In genomic region chr16:89374393-89374948, GRCh38 we compare ENCODE assay signal across 9 cellular contexts.
DNase-seq lines count a peak whose midpoint lies in the region; ATAC-seq and TF ChIP-seq lines count a peak whose summit lies in the region.
"Had no signal": no experiment of that assay in that cellular context is flagged by ENCODE, and none has a peak within 500 bp of the region (broad histone marks: within the 10 kb centered on the region; RNA-seq: fewer than 3 reads in every experiment).

No MANE protein-coding gene starts in this region.

- peak overlapping the region; percentile 64 for H3K27ac ChIP-seq in fibroblast of lung (ENCODE audit: insufficient read depth, low read length)
- peak overlapping the region; percentile 64 for H3K27ac ChIP-seq in psoas muscle
- no peak overlapping the region for H3K27ac ChIP-seq in naive thymus-derived CD4-positive, alpha-beta T cell (ENCODE audit: low read depth, low read length)

- H3K4me1 ChIP-seq in fibroblast of lung (ENCODE audit: control insufficient read depth, extremely low read depth, insufficient read depth, low read length) (peaks cover 17% of the 10 kb centered on the region), psoas muscle (peaks cover 83% of the 10 kb centered on the region)
- peaks cover 28 to 29% of the 10 kb centered on the region in 2 donors for H3K4me1 ChIP-seq in naive thymus-derived CD4-positive, alpha-beta T cell (ENCODE audit: control insufficient read depth in 2 of 2, insufficient read depth in 2 of 2, low read length in 2 of 2)

- 32 to 49% (median 36%) methylated on average over 18 of the region's 18 CpGs for WGBS in psoas muscle, 3 donors

- no peaks in the 10 kb centered on the region for H3K27me3 Mint-ChIP-seq in natural killer cell treated with Interleukin-12 subunit alpha and Interleukin-12 subunit beta and Interleukin-15 and Interleukin-18, amount 100 ng/mL, for 72 hours
- no peaks in the 10 kb centered on the region for H3K27me3 Mint-ChIP-seq in naive thymus-derived CD4-positive, alpha-beta T cell

- H3K4me3 Mint-ChIP-seq in natural killer cell treated with Interleukin-12 subunit alpha and Interleukin-12 subunit beta and Interleukin-15 and Interleukin-18, amount 100 ng/mL, for 72 hours = no peak overlapping the region
- H3K4me3 Mint-ChIP-seq in naive thymus-derived CD4-positive, alpha-beta T cell = peak overlapping the region in 4 of 10 donors; percentile 27 to 42 (median 34)

- H3K27me3 ChIP-seq in fibroblast of lung (ENCODE audit: control insufficient read depth, insufficient read depth, low read length) (no peaks in the 10 kb centered on the region), psoas muscle (ENCODE audit: insufficient read depth in 3 of 3, low read length in 2 of 3) (no peaks in the 10 kb centered on the region)
- no peaks in the 10 kb centered on the region for H3K27me3 ChIP-seq in naive thymus-derived CD4-positive, alpha-beta T cell (ENCODE audit: control insufficient read depth in 2 of 2, insufficient read depth in 2 of 2, low read length in 2 of 2)

- peaks cover 9% of the 10 kb centered on the region for H4K20me1 ChIP-seq in fibroblast of lung (ENCODE audit: control insufficient read depth, extremely low read depth, insufficient read depth, low read length)

- H3K9me3 ChIP-seq in fibroblast of lung (ENCODE audit: control insufficient read depth, insufficient read depth, low read depth, low read length) = no peaks in the 10 kb centered on the region
- H3K9me3 ChIP-seq in psoas muscle = no peaks in the 10 kb centered on the region
- H3K9me3 ChIP-seq in naive thymus-derived CD4-positive, alpha-beta T cell (ENCODE audit: control insufficient read depth in 2 of 3, low read length in 3 of 3) = no peaks in the 10 kb centered on the region

- intact Hi-C loops in psoas muscle (cut with DNase I) = no loop called here
- intact Hi-C loops in naive thymus-derived CD4-positive, alpha-beta T cell (cut with micrococcal nuclease) = no loop called here

- POLR2A ChIA-PET in naive thymus-derived CD4-positive, alpha-beta T cell (lab: Charles Lee) = interaction anchor here (0.9 to 1.9 kb wide), 3 partner anchors 11 to 14 kb away, joined by 3 to 6 read pairs (median 3); no protein-coding TSS in a partner anchor

- peaks cover 54 to 64% of the 10 kb centered on the region in 2 donors for H3K4me1 Mint-ChIP-seq in natural killer cell treated with Interleukin-12 subunit alpha and Interleukin-12 subunit beta and Interleukin-15 and Interleukin-18, amount 100 ng/mL, for 72 hours (ENCODE audit: low read depth in 2 of 2)
- H3K4me1 Mint-ChIP-seq in naive thymus-derived CD4-positive, alpha-beta T cell = peaks cover 43 to 94% (median 84%) of the 10 kb centered on the region in 7 donors

- no peak overlapping the region for H3K27ac Mint-ChIP-seq in natural killer cell treated with Interleukin-12 subunit alpha and Interleukin-12 subunit beta and Interleukin-15 and Interleukin-18, amount 100 ng/mL, for 72 hours
- peak overlapping the region in 3 of 9 donors; percentile 6 to 88 (median 71) for H3K27ac Mint-ChIP-seq in naive thymus-derived CD4-positive, alpha-beta T cell

- H3K36me3 Mint-ChIP-seq in natural killer cell treated with Interleukin-12 subunit alpha and Interleukin-12 subunit beta and Interleukin-15 and Interleukin-18, amount 100 ng/mL, for 72 hours = peaks cover 4% of the 10 kb centered on the region
- H3K36me3 Mint-ChIP-seq in naive thymus-derived CD4-positive, alpha-beta T cell = peaks cover 4 to 38% (median 17%) of the 10 kb centered on the region in 5 donors

- no peaks in the 10 kb centered on the region for H3K9me3 Mint-ChIP-seq in natural killer cell treated with Interleukin-12 subunit alpha and Interleukin-12 subunit beta and Interleukin-15 and Interleukin-18, amount 100 ng/mL, for 72 hours
- peaks cover 0 to 11% (median 0%) of the 10 kb centered on the region in 11 donors for H3K9me3 Mint-ChIP-seq in naive thymus-derived CD4-positive, alpha-beta T cell

- CTCF ChIA-PET in naive thymus-derived CD4-positive, alpha-beta T cell (lab: Charles Lee) = no interaction called here

- peak overlapping the region; percentile 18 for H3K4me2 ChIP-seq in fibroblast of lung (ENCODE audit: extremely low read depth, insufficient read depth, low read length)

- peak; percentile 71 for DNase-seq in EH (ENCODE audit: low read depth)
- DNase-seq in NCI-H82 (lab: John Stamatoyannopoulos, UW) = peak; percentile 88
- peak; percentile 38 to 56 for DNase-seq in fibroblast of lung (ENCODE audit: low read depth in 2 of 2)
- no peak for DNase-seq in psoas muscle
- DNase-seq in natural killer cell treated with Interleukin-12 subunit alpha and Interleukin-12 subunit beta and Interleukin-15 and Interleukin-18, amount 100 ng/mL, for 72 hours (ENCODE audit: low spot score) = no peak
- no peak for DNase-seq in COR-L47 (lab: John Stamatoyannopoulos, UW)
- DNase-seq in activated T-cell treated with anti-CD3 and anti-CD28 coated beads for 4 hours = no peak
- no peak for DNase-seq in naive thymus-derived CD4-positive, alpha-beta T cell
- DNase-seq: mammary epithelial cell had no signal

- H2AFZ ChIP-seq in fibroblast of lung (ENCODE audit: low read length) = no peak overlapping the region

- H3K79me2 ChIP-seq in fibroblast of lung (ENCODE audit: control insufficient read depth, insufficient read depth, low read length) = peaks cover 100% of the 10 kb centered on the region

- TF ChIP-seq CTCF in fibroblast of lung (conservative IDR thresholded peaks at IDR 0.05 in 1 of 2, IDR thresholded peaks at IDR 0.05 in 1 of 2; ENCODE audit: low read depth in 1 of 2, low read length in 2 of 2) (no peak), psoas muscle (IDR thresholded peaks at IDR 0.05) (no peak)

- no peak overlapping the region for H3K9ac ChIP-seq in fibroblast of lung (ENCODE audit: insufficient read depth, low read length)

- ATAC-seq in psoas muscle = peak; percentile 57 to 71 (median 68)
- no peak for ATAC-seq in natural killer cell treated with Interleukin-12 subunit alpha and Interleukin-12 subunit beta and Interleukin-15 and Interleukin-18, amount 100 ng/mL, for 72 hours
- ATAC-seq in naive thymus-derived CD4-positive, alpha-beta T cell = no peak

- H3K4me3 ChIP-seq in fibroblast of lung (replicated peaks in 1 of 4; ENCODE audit: control extremely low read depth in 1 of 4, insufficient read depth in 1 of 4, low read depth in 3 of 4, low read length in 4 of 4) = no peak overlapping the region
- no peak overlapping the region for H3K4me3 ChIP-seq in psoas muscle
- no peak overlapping the region for H3K4me3 ChIP-seq in naive thymus-derived CD4-positive, alpha-beta T cell (ENCODE audit: low read length)

- peaks cover 2% of the 10 kb centered on the region for H3K36me3 ChIP-seq in fibroblast of lung (ENCODE audit: control insufficient read depth, insufficient read depth, low read length)
- no peaks in the 10 kb centered on the region for H3K36me3 ChIP-seq in psoas muscle (ENCODE audit: insufficient read depth in 1 of 2, low read depth in 1 of 2)
- peaks cover 0 to 26% (median 0%) of the 10 kb centered on the region in 3 experiments for H3K36me3 ChIP-seq in naive thymus-derived CD4-positive, alpha-beta T cell (ENCODE audit: control insufficient read depth in 2 of 3, insufficient read depth in 3 of 3, low read length in 3 of 3)

Comparison
In these comparisons a context has a peak if more than half of its experiments do, and no peak if none do; other contexts are left out.
1. DNase-seq: peak in EH (single experiment), NCI-H82 (single experiment) and fibroblast of lung (2 of 2); none in psoas muscle (0 of 2), natural killer cell treated with Interleukin-12 subunit alpha and Interleukin-12 subunit beta and Interleukin-15 and Interleukin-18, amount 100 ng/mL, for 72 hours (single experiment), COR-L47 (single experiment), activated T-cell treated with anti-CD3 and anti-CD28 coated beads for 4 hours (single experiment) and naive thymus-derived CD4-positive, alpha-beta T cell (0 of 9).
2. ATAC-seq: peak in psoas muscle (4 of 4); none in natural killer cell treated with Interleukin-12 subunit alpha and Interleukin-12 subunit beta and Interleukin-15 and Interleukin-18, amount 100 ng/mL, for 72 hours (0 of 2) and naive thymus-derived CD4-positive, alpha-beta T cell (single experiment).